Comparison of ENCODE assay signal across 2 cellular contexts in the genomic region with DNA sequence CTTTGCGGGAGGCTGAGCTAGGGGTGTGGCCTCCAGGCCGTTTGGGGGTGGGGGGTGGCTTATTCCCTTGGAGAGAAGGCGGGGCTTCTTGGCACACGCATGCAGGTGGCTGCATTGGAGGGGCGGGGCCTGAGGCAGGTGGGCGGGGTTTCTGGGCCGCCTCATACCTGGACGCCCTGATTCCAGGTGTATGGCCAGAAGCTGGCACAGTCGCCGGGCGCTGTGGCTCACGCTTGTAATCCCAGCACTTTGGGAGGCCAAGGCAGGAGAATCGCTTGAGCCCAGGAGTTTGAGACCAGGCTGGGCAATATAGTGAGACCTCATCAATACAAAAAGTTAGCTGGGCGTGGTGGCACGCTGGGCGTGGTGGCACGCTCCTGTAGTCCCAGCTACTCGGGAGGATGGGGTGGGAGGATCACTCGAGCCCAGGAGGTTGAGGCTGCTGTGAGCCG.
A peak's percentile ranks its signal among the peaks of the same experiment; 100 is the strongest.
TF ChIP-seq lines count a peak whose summit lies in the region.

No MANE protein-coding gene starts in this region.

TF ChIP-seq in HepG2, 621 proteins besides CTCF, POLR2A, EP300 and RAD21:
- no peak for TF ChIP-seq SP1 (IDR thresholded peaks at IDR 0.05)
- peak; percentile 14; the same call in 1 of the 2 replicates for TF ChIP-seq SP1 (CRISPR knock-in tag; IDR thresholded peaks at IDR 0.05)
- TF ChIP-seq ZNF777 (CRISPR knock-in tag; IDR thresholded peaks at IDR 0.05): no peak
TF ChIP-seq in HepG2: peak in this region for 1.

TF ChIP-seq in WTC11, 78 proteins besides CTCF, POLR2A, EP300 and RAD21:
- TF ChIP-seq ZNF121 (CRISPR knock-in tag; IDR thresholded peaks at IDR 0.05) (0 out of 2 replicates have a peak, but pooled peaks have one; percentile 36), MYBL2 (CRISPR knock-in tag; IDR thresholded peaks at IDR 0.05) (no peak), GRHL2 (CRISPR knock-in tag; IDR thresholded peaks at IDR 0.05; ENCODE audit: insufficient replicate concordance, severe bottlenecking) (no peak), ZNF232 (CRISPR knock-in tag; IDR thresholded peaks at IDR 0.05) (no peak), NFATC4 (CRISPR knock-in tag; IDR thresholded peaks at IDR 0.05) (no peak), EMX1 (CRISPR knock-in tag; IDR thresholded peaks at IDR 0.05) (no peak)
